13 cellular contexts compared by ENCODE assay signal in genomic region chr5:65790371-65791163, GRCh38.
DNase-seq lines count a peak whose midpoint lies in the region; ATAC-seq, FAIRE-seq and TF ChIP-seq lines count a peak whose summit lies in the region.
"Had no signal": no experiment of that assay in that cellular context is flagged by ENCODE, and none has a peak within 500 bp of the region (broad histone marks: within the 10 kb centered on the region; RNA-seq: fewer than 3 reads in every experiment).

No MANE protein-coding gene starts in this region.

- H3K27me3 ChIP-seq in CD8-positive, alpha-beta T cell (ENCODE audit: insufficient read depth, low read length): no peaks in the 10 kb centered on the region
- no peaks in the 10 kb centered on the region for H3K27me3 ChIP-seq in naive thymus-derived CD4-positive, alpha-beta T cell (ENCODE audit: control insufficient read depth in 2 of 2, insufficient read depth in 2 of 2, low read length in 2 of 2)
- H3K27me3 ChIP-seq in tibial artery (no peaks in the 10 kb centered on the region), prostate gland (replicated peaks; ENCODE audit: insufficient read depth) (no peaks in the 10 kb centered on the region)
- H3K27me3 ChIP-seq: brain microvascular endothelial cell had no signal

- peaks cover 12% of the 10 kb centered on the region for H3K36me3 Mint-ChIP-seq in CD8-positive, alpha-beta T cell
- H3K36me3 Mint-ChIP-seq in activated T-cell treated with anti-CD3 and anti-CD28 coated beads, Interleukin-2, amount 50 U/mL, for 4 hours (ENCODE audit: insufficient read depth): peaks cover 21% of the 10 kb centered on the region
- peaks cover 6 to 28% (median 22%) of the 10 kb centered on the region in 5 donors for H3K36me3 Mint-ChIP-seq in naive thymus-derived CD4-positive, alpha-beta T cell

- H3K4me3 Mint-ChIP-seq in CD8-positive, alpha-beta T cell: no peak overlapping the region
- no peak overlapping the region for H3K4me3 Mint-ChIP-seq in activated T-cell treated with anti-CD3 and anti-CD28 coated beads, Interleukin-2, amount 50 U/mL, for 4 hours
- H3K4me3 Mint-ChIP-seq in naive thymus-derived CD4-positive, alpha-beta T cell: no peak overlapping the region

- no peak for TF ChIP-seq POLR2A in prostate gland (IDR thresholded peaks at IDR 0.05)

- FAIRE-seq in D721Med (lab: Jason Lieb, UNC): no peak

- no peaks in the 10 kb centered on the region for H3K4me1 ChIP-seq in CD8-positive, alpha-beta T cell (ENCODE audit: insufficient read depth, low read length)
- H3K4me1 ChIP-seq in naive thymus-derived CD4-positive, alpha-beta T cell (ENCODE audit: control insufficient read depth in 2 of 2, insufficient read depth in 2 of 2, low read length in 2 of 2): no peaks in the 10 kb centered on the region
- no peaks in the 10 kb centered on the region for H3K4me1 ChIP-seq in tibial artery
- H3K4me1 ChIP-seq in prostate gland (replicated peaks): no peaks in the 10 kb centered on the region
- H3K4me1 ChIP-seq: Caco-2 had no signal

- 74% methylated on average over 6 of the region's 6 CpGs for WGBS in prostate gland

- CTCF ChIA-PET in CD8-positive, alpha-beta T cell (lab: Charles Lee): no interaction called here
- CTCF ChIA-PET in naive thymus-derived CD4-positive, alpha-beta T cell (lab: Charles Lee): no interaction called here

- no peak overlapping the region for H3K4me3 ChIP-seq in CD8-positive, alpha-beta T cell (ENCODE audit: low read depth, low read length)
- H3K4me3 ChIP-seq in naive thymus-derived CD4-positive, alpha-beta T cell (ENCODE audit: low read length): no peak overlapping the region
- H3K4me3 ChIP-seq in tibial artery: no peak overlapping the region
- H3K4me3 ChIP-seq in prostate gland: no peak overlapping the region

- peak; percentile 68 for ATAC-seq in CD8-positive, alpha-beta T cell
- ATAC-seq in HG03521 (IDR thresholded peaks at IDR 0.05; ENCODE audit: unreplicated experiment): peak; percentile 53
- peak; percentile 84 to 89 for ATAC-seq in activated T-cell treated with anti-CD3 and anti-CD28 coated beads, Interleukin-2, amount 50 U/mL, for 4 hours
- peak; percentile 84 for ATAC-seq in naive thymus-derived CD4-positive, alpha-beta T cell

- DNase-seq in CD8-positive, alpha-beta T cell: peak in 3 of 7 experiments; percentile 6 to 34 (median 15)
- DNase-seq in activated T-cell treated with anti-CD3 and anti-CD28 coated beads, Interleukin-2, amount 50 U/mL, for 4 hours: peak; percentile 16
- DNase-seq in naive thymus-derived CD4-positive, alpha-beta T cell: no peak
- DNase-seq in D721Med (ENCODE audit: insufficient read length, low spot score) (no peak), tibial artery (no peak), prostate gland (ENCODE audit: low spot score) (no peak), anterior cingulate cortex (lab: John Stamatoyannopoulos, UW) (no peak)
- DNase-seq: activated CD8-positive, alpha-beta memory T cell treated with anti-CD3 and anti-CD28 coated beads for 24 hours; brain microvascular endothelial cell; Caco-2; NCI-H2107; SHP77 had no signal

- H3K27me3 Mint-ChIP-seq in CD8-positive, alpha-beta T cell (ENCODE audit: low read depth): no peaks in the 10 kb centered on the region
- no peaks in the 10 kb centered on the region for H3K27me3 Mint-ChIP-seq in activated T-cell treated with anti-CD3 and anti-CD28 coated beads, Interleukin-2, amount 50 U/mL, for 4 hours (ENCODE audit: low read depth)
- no peaks in the 10 kb centered on the region for H3K27me3 Mint-ChIP-seq in naive thymus-derived CD4-positive, alpha-beta T cell

- H3K9me3 ChIP-seq in CD8-positive, alpha-beta T cell (ENCODE audit: low read length): no peaks in the 10 kb centered on the region
- no peaks in the 10 kb centered on the region for H3K9me3 ChIP-seq in naive thymus-derived CD4-positive, alpha-beta T cell (ENCODE audit: control insufficient read depth in 2 of 3, low read length in 3 of 3)
- H3K9me3 ChIP-seq in tibial artery (no peaks in the 10 kb centered on the region), prostate gland (no peaks in the 10 kb centered on the region)
- H3K9me3 ChIP-seq: Caco-2 had no signal

- no peak for TF ChIP-seq CTCF in CD8-positive, alpha-beta T cell (IDR thresholded peaks at IDR 0.05)
- TF ChIP-seq CTCF in D721Med (IDR thresholded peaks at IDR 0.05; ENCODE audit: insufficient read depth, missing control alignments) (no peak), tibial artery (IDR thresholded peaks at IDR 0.05) (no peak), prostate gland (IDR thresholded peaks at IDR 0.05) (no peak)

- H3K4me1 Mint-ChIP-seq in CD8-positive, alpha-beta T cell (ENCODE audit: low read depth): peaks cover 12% of the 10 kb centered on the region
- peaks cover 11% of the 10 kb centered on the region for H3K4me1 Mint-ChIP-seq in activated T-cell treated with anti-CD3 and anti-CD28 coated beads, Interleukin-2, amount 50 U/mL, for 4 hours (ENCODE audit: low read depth)
- H3K4me1 Mint-ChIP-seq in naive thymus-derived CD4-positive, alpha-beta T cell: peaks cover 0 to 13% (median 11%) of the 10 kb centered on the region in 7 donors

- POLR2A ChIA-PET in CD8-positive, alpha-beta T cell (lab: Charles Lee): interaction anchor here (0.6 kb wide), 1 partner anchor 59 kb away, joined by 3 read pairs; no protein-coding TSS in a partner anchor
- POLR2A ChIA-PET in naive thymus-derived CD4-positive, alpha-beta T cell (lab: Charles Lee): interaction anchor here (1.4 kb wide), 1 partner anchor 76 kb away, joined by 4 read pairs; no protein-coding TSS in a partner anchor

- intact Hi-C loops in CD8-positive, alpha-beta T cell (cut with DNase I, micrococcal nuclease): no loop called here
- intact Hi-C loops in naive thymus-derived CD4-positive, alpha-beta T cell (cut with micrococcal nuclease): no loop called here
- intact Hi-C loops in tibial artery (cut with DNase I; ENCODE audit: low total_unique reads): no loop called here
- intact Hi-C loops in prostate gland (cut with DNase I): no loop called here

- H3K27ac Mint-ChIP-seq in CD8-positive, alpha-beta T cell: peak overlapping the region; percentile 60
- peak overlapping the region in 3 of 9 donors; percentile 16 to 61 (median 41) for H3K27ac Mint-ChIP-seq in naive thymus-derived CD4-positive, alpha-beta T cell

- H3K27ac ChIP-seq in CD8-positive, alpha-beta T cell (ENCODE audit: low read depth, low read length): no peak overlapping the region
- no peak overlapping the region for H3K27ac ChIP-seq in naive thymus-derived CD4-positive, alpha-beta T cell (ENCODE audit: low read depth, low read length)
- no peak overlapping the region for H3K27ac ChIP-seq in tibial artery
- H3K27ac ChIP-seq in prostate gland: no peak overlapping the region
- H3K27ac ChIP-seq: brain microvascular endothelial cell had no signal

- no peaks in the 10 kb centered on the region for H3K36me3 ChIP-seq in CD8-positive, alpha-beta T cell (ENCODE audit: insufficient read depth, low read length)
- no peaks in the 10 kb centered on the region for H3K36me3 ChIP-seq in naive thymus-derived CD4-positive, alpha-beta T cell (ENCODE audit: control insufficient read depth in 2 of 3, insufficient read depth in 3 of 3, low read length in 3 of 3)
- H3K36me3 ChIP-seq in tibial artery (peaks cover 30 to 49% (median 42%) of the 10 kb centered on the region in 3 donors), prostate gland (no peaks in the 10 kb centered on the region)

- H3K9me3 Mint-ChIP-seq in CD8-positive, alpha-beta T cell: peaks cover 8% of the 10 kb centered on the region
- H3K9me3 Mint-ChIP-seq in activated T-cell treated with anti-CD3 and anti-CD28 coated beads, Interleukin-2, amount 50 U/mL, for 4 hours: peaks cover 11% of the 10 kb centered on the region
- peaks cover 0 to 7% (median 4%) of the 10 kb centered on the region in 11 donors for H3K9me3 Mint-ChIP-seq in naive thymus-derived CD4-positive, alpha-beta T cell
